In the genomic region with DNA sequence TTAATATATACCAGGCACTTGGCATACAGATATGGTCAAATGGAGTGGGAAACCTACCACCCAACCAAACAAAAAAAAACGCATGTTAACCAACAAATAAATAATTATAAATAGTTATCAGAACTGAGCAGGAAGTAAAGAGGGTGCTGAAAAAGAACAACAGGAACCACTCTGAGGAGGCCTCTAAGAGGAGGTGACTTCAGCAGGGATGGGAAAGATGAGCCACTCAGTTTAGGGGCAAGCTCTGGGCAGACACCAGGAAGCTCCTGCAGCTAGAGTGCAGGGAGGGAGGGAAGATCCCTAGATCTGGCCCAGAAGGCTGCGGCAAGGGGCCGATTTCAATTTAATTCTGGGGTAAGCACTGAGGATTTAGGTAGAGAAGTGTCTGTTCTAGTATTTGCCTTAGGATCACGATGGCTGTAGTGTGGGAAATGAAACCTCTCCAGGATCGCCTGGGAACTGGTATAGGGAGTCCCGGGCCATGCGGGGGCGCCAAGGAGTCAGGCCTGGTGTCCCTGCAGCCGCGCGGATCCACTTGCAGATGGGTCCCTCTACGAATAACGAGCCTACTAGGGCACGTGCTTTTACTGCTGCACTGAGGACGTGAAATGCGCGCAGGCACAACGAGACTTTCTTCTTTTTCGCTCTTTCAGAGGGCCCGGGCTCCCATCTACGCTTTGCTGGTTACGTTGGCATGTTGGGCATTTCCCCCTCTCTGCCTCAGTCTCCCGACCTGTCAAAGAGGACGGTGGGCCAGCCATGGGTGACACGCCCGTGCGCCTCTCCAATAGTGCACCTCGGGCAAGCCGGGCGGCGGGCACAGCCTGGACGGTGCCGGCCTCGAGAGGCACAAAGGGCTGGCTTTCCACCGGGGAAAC, we compare ENCODE assay signal across 8 cellular contexts. TPM values are rescaled to one million over a fixed set of nuclear protein-coding genes. Genes with fewer than 3 reads are reported as not detected.
DNase-seq lines count a peak whose midpoint lies in the region; ATAC-seq, FAIRE-seq and TF ChIP-seq lines count a peak whose summit lies in the region.

No MANE protein-coding gene starts in this region.

- no peaks in the 10 kb centered on the region for H3K36me3 ChIP-seq in GM12878 (ENCODE audit: control insufficient read depth in 2 of 2, insufficient read depth in 2 of 2, low read length in 1 of 2)
- H3K36me3 ChIP-seq in aorta (ENCODE audit: control insufficient read depth in 1 of 2, insufficient read depth in 2 of 2, low read length in 1 of 2): no peaks in the 10 kb centered on the region

- peak overlapping the region; percentile 77 for H2AFZ ChIP-seq in GM12878 (ENCODE audit: control insufficient read depth, low read depth, low read length)

- no peak for TF ChIP-seq EP300 in GM12878 (IDR thresholded peaks at IDR 0.05; ENCODE audit: borderline replicate concordance in 1 of 2, control insufficient read depth in 1 of 2, low read depth in 2 of 2, low read length in 2 of 2)

- H3K9ac ChIP-seq in GM12878 (ENCODE audit: control insufficient read depth, insufficient read depth, low read length): peak overlapping the region; percentile 92

- intact Hi-C loops in GM12878 (cut with micrococcal nuclease; ENCODE audit: unreplicated experiment): loop anchor here (1.0 to 10.0 kb wide), 4 partner anchors 24 to 614 kb away; a partner anchor contains a TSS
- intact Hi-C loops in aorta (cut with DNase I): loop anchor here (1.0 to 10.0 kb wide), 4 partner anchors 63 to 392 kb away; no protein-coding TSS in a partner anchor

- H4K20me1 ChIP-seq in GM12878 (ENCODE audit: control insufficient read depth, insufficient read depth): no peaks in the 10 kb centered on the region

- H3K9me3 ChIP-seq in GM12878 (replicated peaks; ENCODE audit: control insufficient read depth, insufficient read depth, low read length) (no peaks in the 10 kb centered on the region), aorta (ENCODE audit: control insufficient read depth, low read length) (no peaks in the 10 kb centered on the region)

- H3K4me3 ChIP-seq in GM12878: peak overlapping the region; percentile 81; the same call in 1 of the 2 replicates
- peak overlapping the region; percentile 52 to 62 for H3K4me3 ChIP-seq in aorta (ENCODE audit: low read length in 2 of 2)

- FAIRE-seq in GM18507 (lab: Jason Lieb, UNC) (peak; percentile 73), GM12878 (lab: Jason Lieb, UNC) (peak; percentile 35)

- peaks cover 14% of the 10 kb centered on the region for H3K4me1 ChIP-seq in GM12878 (ENCODE audit: control insufficient read depth, insufficient read depth, low read length)
- H3K4me1 ChIP-seq in aorta (ENCODE audit: control insufficient read depth in 1 of 2, insufficient read depth in 2 of 2, low read length in 2 of 2): no peaks in the 10 kb centered on the region

- ATAC-seq in GM12878: peak; percentile 43
- ATAC-seq in aorta (ENCODE audit: low FRiP score): peak; percentile 92

- TF ChIP-seq RAD21 in GM12878 (IDR thresholded peaks at IDR 0.05; ENCODE audit: insufficient read depth, low read depth, low read length): peak; percentile 60

- H3K27me3 ChIP-seq in GM12878 (replicated peaks in 1 of 2; ENCODE audit: control insufficient read depth in 2 of 2, insufficient read depth in 2 of 2, low read length in 1 of 2) (no peaks in the 10 kb centered on the region), aorta (ENCODE audit: control insufficient read depth in 1 of 2, insufficient read depth in 2 of 2, low read length in 1 of 2) (no peaks in the 10 kb centered on the region)

- WGBS in GM12878 (ENCODE audit: insufficient coverage, insufficient replicate concordance, low lambda C conversion rate, missing lambda C conversion rate): 2% methylated on average over 34 of the region's 35 CpGs
- 2 to 3% methylated on average over 35 of the region's 35 CpGs for WGBS in aorta, 2 donors

- peak overlapping the region; percentile 100 for H3K4me2 ChIP-seq in GM12878 (ENCODE audit: control insufficient read depth, insufficient read depth)

- BruUV-seq in GM12878 (replicated peaks; lab: Mats Ljungman, UMichigan): TSS peak; percentile 22

- CTCF ChIA-PET in GM12878 (lab: Yijun Ruan, JAX): interaction anchor here (0.8 to 4.2 kb wide), 5 partner anchors 14 to 68 kb away, joined by 4 to 36 read pairs (median 6); no protein-coding TSS in a partner anchor

- peaks cover 47% of the 10 kb centered on the region for H3K79me2 ChIP-seq in GM12878 (ENCODE audit: control insufficient read depth, insufficient read depth, low read length)

- DNase-seq in 8988T (peak; percentile 95), GM18507 (ENCODE audit: extremely low spot score, insufficient read length, low read depth) (peak; percentile 39), NCI-H1694 (lab: John Stamatoyannopoulos, UW) (peak; percentile 34), T1000 (lab: John Stamatoyannopoulos, UW) (peak; percentile 78), GM12878 (ENCODE audit: low read depth, low spot score) (no peak), hippocampal formation (lab: John Stamatoyannopoulos, UW) (peak; percentile 84 to 86), putamen (ENCODE audit: low spot score) (peak; percentile 85), aorta (peak; percentile 97)

- POLR2A ChIA-PET in GM12878 (lab: Charles Lee): no interaction called here

- RAD21 ChIA-PET in GM12878 (lab: Charles Lee; ENCODE audit: unreplicated experiment): interaction anchor here (1.1 to 1.4 kb wide), 2 partner anchors 52 to 82 kb away, joined by 3 to 4 read pairs; no protein-coding TSS in a partner anchor

- in situ Hi-C loops in GM12878 (cut with MboI): no loop called here

- SMC1A ChIA-PET in GM12878 (lab: Charles Lee; ENCODE audit: uncharacterized antibody, unreplicated experiment): interaction anchor here (1.0 to 2.1 kb wide), 7 partner anchors 19 to 68 kb away, joined by 3 to 13 read pairs (median 4); no protein-coding TSS in a partner anchor

- no peak for TF ChIP-seq POLR2A in GM12878 (IDR thresholded peaks at IDR 0.05; ENCODE audit: low read depth, low read length)

- peak; percentile 69 to 85 (median 83) for TF ChIP-seq CTCF in GM12878 (IDR thresholded peaks at IDR 0.05 in 2 of 3, conservative IDR thresholded peaks at IDR 0.05 in 1 of 3; ENCODE audit: control insufficient read depth in 2 of 3, extremely low read depth in 1 of 3, insufficient read depth in 1 of 3, low read depth in 3 of 3, low read length in 3 of 3)

- H3K27ac ChIP-seq in GM12878 (ENCODE audit: control insufficient read depth, insufficient read depth) (peak overlapping the region; percentile 89), aorta (ENCODE audit: low read depth in 1 of 2, low read length in 2 of 2) (peak overlapping the region; percentile 17 to 18)

TF ChIP-seq in GM12878, 131 proteins besides CTCF, POLR2A, EP300 and RAD21 (continues in another document):
- TF ChIP-seq PML (IDR thresholded peaks at IDR 0.05; ENCODE audit: low read length) (no peak), TARDBP (IDR thresholded peaks at IDR 0.05; ENCODE audit: borderline replicate concordance) (no peak), ESRRA (IDR thresholded peaks at IDR 0.05; ENCODE audit: low read length) (no peak), EZH2 (IDR thresholded peaks at IDR 0.05; ENCODE audit: borderline replicate concordance, control insufficient read depth, low read depth, low read length) (no peak), HDAC6 (IDR thresholded peaks at IDR 0.05; ENCODE audit: unreplicated experiment) (no peak)
- TF ChIP-seq, protein P1, sequence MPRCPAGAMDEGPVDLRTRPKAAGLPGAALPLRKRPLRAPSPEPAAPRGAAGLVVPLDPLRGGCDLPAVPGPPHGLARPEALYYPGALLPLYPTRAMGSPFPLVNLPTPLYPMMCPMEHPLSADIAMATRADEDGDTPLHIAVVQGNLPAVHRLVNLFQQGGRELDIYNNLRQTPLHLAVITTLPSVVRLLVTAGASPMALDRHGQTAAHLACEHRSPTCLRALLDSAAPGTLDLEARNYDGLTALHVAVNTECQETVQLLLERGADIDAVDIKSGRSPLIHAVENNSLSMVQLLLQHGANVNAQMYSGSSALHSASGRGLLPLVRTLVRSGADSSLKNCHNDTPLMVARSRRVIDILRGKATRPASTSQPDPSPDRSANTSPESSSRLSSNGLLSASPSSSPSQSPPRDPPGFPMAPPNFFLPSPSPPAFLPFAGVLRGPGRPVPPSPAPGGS (IDR thresholded peaks at IDR 0.05; ENCODE audit: borderline replicate concordance, insufficient read depth, low read depth, low read length, poor library complexity, severe bottlenecking): no peak
- TF ChIP-seq, protein P2, sequence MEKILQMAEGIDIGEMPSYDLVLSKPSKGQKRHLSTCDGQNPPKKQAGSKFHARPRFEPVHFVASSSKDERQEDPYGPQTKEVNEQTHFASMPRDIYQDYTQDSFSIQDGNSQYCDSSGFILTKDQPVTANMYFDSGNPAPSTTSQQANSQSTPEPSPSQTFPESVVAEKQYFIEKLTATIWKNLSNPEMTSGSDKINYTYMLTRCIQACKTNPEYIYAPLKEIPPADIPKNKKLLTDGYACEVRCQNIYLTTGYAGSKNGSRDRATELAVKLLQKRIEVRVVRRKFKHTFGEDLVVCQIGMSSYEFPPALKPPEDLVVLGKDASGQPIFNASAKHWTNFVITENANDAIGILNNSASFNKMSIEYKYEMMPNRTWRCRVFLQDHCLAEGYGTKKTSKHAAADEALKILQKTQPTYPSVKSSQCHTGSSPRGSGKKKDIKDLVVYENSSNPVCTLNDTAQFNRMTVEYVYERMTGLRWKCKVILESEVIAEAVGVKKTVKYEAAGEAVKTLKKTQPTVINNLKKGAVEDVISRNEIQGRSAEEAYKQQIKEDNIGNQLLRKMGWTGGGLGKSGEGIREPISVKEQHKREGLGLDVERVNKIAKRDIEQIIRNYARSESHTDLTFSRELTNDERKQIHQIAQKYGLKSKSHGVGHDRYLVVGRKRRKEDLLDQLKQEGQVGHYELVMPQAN (conservative IDR thresholded peaks at IDR 0.05): no peak

RNA-seq across cellular contexts. Expression of a gene that starts 1.5 kb away (rescaled TPM):
- total RNA-seq in GM12878 (2013; cell fraction: nucleolus; rRNA removed): 181 and 205 TPM in 2 replicates
- total RNA-seq in GM12878 (2014; rRNA removed) (26.4 and 27.3 TPM in 2 replicates), GM12878 (2014; rRNA removed; fragmentation: Illumina TruSeq; extraction: Trizol) (21.5 and 21.7 TPM in 2 replicates), GM12878 (2021) (47.2 and 54.5 TPM in 2 replicates), aorta (10 to 100 TPM; 33.6 to 50.5 TPM)
- 17.9 TPM for polyA plus RNA-seq in GM12878 (2011; ENCODE audit: low read depth)
- polyA plus RNA-seq in GM12878 (2011; rRNA removed) (32.2 and 43.1 TPM in 2 replicates), GM12878 (2014; fragmentation: Illumina TruSeq; extraction: Trizol) (19.8 and 23.7 TPM in 2 replicates), GM12878 (2014; fragmentation: Nextera tagmentation; extraction: Ambion mirVana) (1 to 10 TPM; 1.7 to 2.9 TPM), GM12878 (2014; rRNA removed) (37.6 and 37.8 TPM in 2 replicates), GM12878 (2016; fragmentation: Nextera tagmentation; extraction: Ambion mirVana) (10 to 100 TPM; 20.5 to 23.3 TPM), aorta (1 to 10 TPM; 4.4 to 7.7 TPM)
- polyA plus RNA-seq in GM12878 (2011; cell fraction: cytosol; rRNA removed): 44.6 and 49.4 TPM in 2 replicates
- 123 and 153 TPM in 2 replicates for polyA plus RNA-seq in GM12878 (2011; cell fraction: nucleus; rRNA removed)
- polyA plus RNA-seq in GM12878 (2012): 34.5 and 37.3 TPM in 2 replicates
- polyA minus RNA-seq in GM12878 (2011; rRNA and poly(A)+ RNA removed): 54.3 and 118 TPM in 2 replicates
- polyA minus RNA-seq in GM12878 (2011; cell fraction: cytosol; rRNA and poly(A)+ RNA removed): 32.5 and 37.2 TPM in 2 replicates
- polyA minus RNA-seq in GM12878 (2011; cell fraction: nucleus; rRNA and poly(A)+ RNA removed): 45.0 and 74.1 TPM in 2 replicates
